Comparison of ENCODE assay signal across 15 cellular contexts in genomic region chr1:218660678-218661053, GRCh38.
DNase-seq lines count a peak whose midpoint lies in the region; ATAC-seq and TF ChIP-seq lines count a peak whose summit lies in the region.
"Had no signal": no experiment of that assay in that cellular context is flagged by ENCODE, and none has a peak within 500 bp of the region (broad histone marks: within the 10 kb centered on the region; RNA-seq: fewer than 3 reads in every experiment).

No MANE protein-coding gene starts in this region.

- H3K27ac Mint-ChIP-seq in endodermal cell (no peak overlapping the region), osteocyte (ENCODE audit: unreplicated experiment) (peak overlapping the region; percentile 89)
- H3K27ac Mint-ChIP-seq: activated naive CD8-positive, alpha-beta T cell treated with anti-CD3 and anti-CD28 coated beads, Interleukin-2, amount 50 U/mL, for 24 hours had no signal

- no peaks in the 10 kb centered on the region for H3K9me3 Mint-ChIP-seq in endodermal cell
- H3K9me3 Mint-ChIP-seq in osteocyte (ENCODE audit: unreplicated experiment), result no peaks in the 10 kb centered on the region
- H3K9me3 Mint-ChIP-seq: activated naive CD8-positive, alpha-beta T cell treated with anti-CD3 and anti-CD28 coated beads, Interleukin-2, amount 50 U/mL, for 24 hours had no signal

- H3K4me1 ChIP-seq in endodermal cell (ENCODE audit: control insufficient read depth, insufficient read depth, low read length), result no peaks in the 10 kb centered on the region
- H3K4me1 ChIP-seq in BE2C, result no peaks in the 10 kb centered on the region

- H3K9ac ChIP-seq in endodermal cell (ENCODE audit: extremely low read depth, low read length, poor library complexity, severe bottlenecking), result no peak overlapping the region

- no peaks in the 10 kb centered on the region for H3K36me3 Mint-ChIP-seq in endodermal cell (ENCODE audit: low read depth)
- no peaks in the 10 kb centered on the region for H3K36me3 Mint-ChIP-seq in osteocyte (ENCODE audit: unreplicated experiment)

- peak overlapping the region; percentile 14 for H3K27ac ChIP-seq in endodermal cell (ENCODE audit: low read depth, low read length)
- H3K27ac ChIP-seq: esophagus muscularis mucosa had no signal

- DNase-seq in EH (ENCODE audit: low read depth), result peak; percentile 90
- peak; percentile 69 for DNase-seq in NCI-H69 (lab: John Stamatoyannopoulos, UW)
- no peak for DNase-seq in endodermal cell
- DNase-seq in osteocyte (ENCODE audit: extremely low spot score, unreplicated experiment), result no peak
- DNase-seq in CD1c-positive myeloid dendritic cell (ENCODE audit: extremely low spot score), result no peak
- no peak for DNase-seq in BE2C
- DNase-seq in stimulated activated CD4-positive, alpha-beta T cell treated with anti-CD3 and anti-CD28 coated beads, Interleukin-4, amount 100 ng/mL, for 4 hours, result no peak
- DNase-seq: activated CD8-positive, alpha-beta memory T cell treated with anti-CD3 and anti-CD28 coated beads for 24 hours; activated naive CD8-positive, alpha-beta T cell treated with anti-CD3 and anti-CD28 coated beads, Interleukin-2, amount 50 U/mL, for 24 hours; COR-L47; Karpas-422; NCI-H510A had no signal

- no peak overlapping the region for H3K4me3 Mint-ChIP-seq in endodermal cell
- no peak overlapping the region for H3K4me3 Mint-ChIP-seq in osteocyte (ENCODE audit: unreplicated experiment)
- H3K4me3 Mint-ChIP-seq: activated naive CD8-positive, alpha-beta T cell treated with anti-CD3 and anti-CD28 coated beads, Interleukin-2, amount 50 U/mL, for 24 hours had no signal

- H3K9me3 ChIP-seq in endodermal cell (ENCODE audit: control insufficient read depth, low read length) (peaks cover under 1% of the 10 kb centered on the region), BE2C (no peaks in the 10 kb centered on the region)
- H3K9me3 ChIP-seq: esophagus muscularis mucosa had no signal

- TF ChIP-seq CTCF in endodermal cell (conservative IDR thresholded peaks at IDR 0.05) (no peak), osteocyte (IDR thresholded peaks at IDR 0.05) (no peak), BE2C (IDR thresholded peaks at IDR 0.05; ENCODE audit: low read depth, low read length) (no peak)

- no peak overlapping the region for H3K4me3 ChIP-seq in endodermal cell (ENCODE audit: low read length)
- H3K4me3 ChIP-seq in BE2C (ENCODE audit: low read depth, low read length), result no peak overlapping the region
- H3K4me3 ChIP-seq: esophagus muscularis mucosa, lung had no signal

- H3K27me3 Mint-ChIP-seq in endodermal cell (ENCODE audit: insufficient read depth) (no peaks in the 10 kb centered on the region), osteocyte (ENCODE audit: unreplicated experiment) (no peaks in the 10 kb centered on the region)
- H3K27me3 Mint-ChIP-seq: activated naive CD8-positive, alpha-beta T cell treated with anti-CD3 and anti-CD28 coated beads, Interleukin-2, amount 50 U/mL, for 24 hours had no signal

- 86 to 92% methylated on average over 1 of the region's 1 CpG for WGBS in endodermal cell (ENCODE audit: insufficient coverage in 1 of 2, insufficient read length in 1 of 2), 2 experiments

- no peaks in the 10 kb centered on the region for H3K36me3 ChIP-seq in endodermal cell (ENCODE audit: control insufficient read depth, insufficient read depth, low read length)
- no peaks in the 10 kb centered on the region for H3K36me3 ChIP-seq in BE2C
- H3K36me3 ChIP-seq: esophagus muscularis mucosa had no signal

- H3K4me1 Mint-ChIP-seq in endodermal cell, result no peaks in the 10 kb centered on the region
- H3K4me1 Mint-ChIP-seq in osteocyte (ENCODE audit: unreplicated experiment), result peaks cover 78% of the 10 kb centered on the region
- H3K4me1 Mint-ChIP-seq: activated naive CD8-positive, alpha-beta T cell treated with anti-CD3 and anti-CD28 coated beads, Interleukin-2, amount 50 U/mL, for 24 hours had no signal

- no peak for ATAC-seq in HG02798 (IDR thresholded peaks at IDR 0.05; ENCODE audit: poor library complexity, unreplicated experiment)
- ATAC-seq: activated naive CD8-positive, alpha-beta T cell treated with anti-CD3 and anti-CD28 coated beads, Interleukin-2, amount 50 U/mL, for 24 hours had no signal

- H3K27me3 ChIP-seq in endodermal cell (ENCODE audit: control insufficient read depth, insufficient read depth, low read length, poor library complexity, severe bottlenecking) (no peaks in the 10 kb centered on the region), BE2C (no peaks in the 10 kb centered on the region; the same call in 1 of the 2 replicates)
- H3K27me3 ChIP-seq: esophagus muscularis mucosa had no signal

Comparison
In these comparisons a context has a peak if more than half of its experiments do, and no peak if none do; other contexts are left out.
1. DNase-seq: peak in EH (single experiment) and NCI-H69 (single experiment); none in endodermal cell (single experiment), osteocyte (single experiment), CD1c-positive myeloid dendritic cell (single experiment), BE2C (single experiment) and stimulated activated CD4-positive, alpha-beta T cell treated with anti-CD3 and anti-CD28 coated beads, Interleukin-4, amount 100 ng/mL, for 4 hours (0 of 2).